ENCODE assay signal across 22 cellular contexts in the genomic region with DNA sequence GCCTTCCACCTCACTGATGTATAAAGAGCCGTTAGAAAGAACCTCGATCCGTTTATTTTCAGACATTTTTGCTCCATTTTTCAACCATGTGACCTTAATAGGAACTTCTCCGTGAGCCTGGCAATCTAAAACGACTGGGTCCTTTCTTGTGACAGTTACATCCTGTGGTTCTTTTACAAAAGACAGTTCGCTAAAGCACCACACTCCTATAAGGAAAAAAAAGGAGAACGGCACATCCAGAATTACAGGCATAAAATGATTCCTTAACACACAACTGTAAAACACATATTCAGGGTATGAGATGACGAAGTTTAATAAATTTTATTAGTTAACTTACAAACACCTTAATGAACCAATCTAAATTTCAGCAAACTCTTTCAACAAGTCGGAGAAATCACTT. TPM values are rescaled to one million over a fixed set of nuclear protein-coding genes. Genes with fewer than 3 reads are reported as not detected.
DNase-seq lines count a peak whose midpoint lies in the region; ATAC-seq and TF ChIP-seq lines count a peak whose summit lies in the region.
"Had no signal": no experiment of that assay in that cellular context is flagged by ENCODE, and none has a peak within 500 bp of the region (broad histone marks: within the 10 kb centered on the region; RNA-seq: fewer than 3 reads in every experiment).

No MANE protein-coding gene starts in this region.

- H3K27ac ChIP-seq in HEK293 (ENCODE audit: extremely low read depth, low read depth, low read length) (peak overlapping the region; percentile 97; the same call in 1 of the 2 replicates), PC-9 (no peak overlapping the region), hepatocyte (peak overlapping the region; percentile 1), trophoblast cell (ENCODE audit: low read depth, low read length) (no peak overlapping the region)
- H3K27ac ChIP-seq: BLaER1 treated with 17β-estradiol and CSF1 and Interleukin-3, amounts not matched to agents 10 nM and 100 nM; epithelial cell of prostate; KMS-11 had no signal

- H3K36me3 ChIP-seq in HEK293 (ENCODE audit: control insufficient read depth in 2 of 2, insufficient read depth in 1 of 2, low read length in 2 of 2) (no peaks in the 10 kb centered on the region), PC-9 (ENCODE audit: low read depth) (no peaks in the 10 kb centered on the region), hepatocyte (replicated peaks; ENCODE audit: insufficient read depth, low read depth) (no peaks in the 10 kb centered on the region), trophoblast cell (ENCODE audit: control insufficient read depth in 1 of 2, insufficient read depth in 2 of 2, low read length in 2 of 2) (peaks cover 0 to 2% of the 10 kb centered on the region in 2 experiments)
- H3K36me3 ChIP-seq: BLaER1 treated with 17β-estradiol and CSF1 and Interleukin-3, amounts not matched to agents 10 nM and 100 nM; heart left ventricle had no signal

- H3K4me2 ChIP-seq in PC-9 (peak overlapping the region; percentile 87), hepatocyte (peak overlapping the region; percentile 86), trophoblast cell (ENCODE audit: low read length) (peak overlapping the region; percentile 62)
- H3K4me2 ChIP-seq: BLaER1 treated with 17β-estradiol and CSF1 and Interleukin-3, amounts not matched to agents 10 nM and 100 nM; KMS-11 had no signal

- DNase-seq in PC-9 (no peak), hepatocyte (ENCODE audit: low spot score) (no peak), trophoblast cell (no peak), foreskin melanocyte (no peak), NCI-H2029 treated with DMSO at 0.1 percent for 48 hours (lab: John Stamatoyannopoulos, UW) (no peak)
- DNase-seq: activated CD4-positive, alpha-beta T cell treated with anti-CD3 and anti-CD28 coated beads, Interleukin-2, amount 50 U/mL, for 4 hours; activated CD8-positive, alpha-beta memory T cell treated with anti-CD3 and anti-CD28 coated beads, Interleukin-2, amount 50 U/mL, for 48 hours; activated naive CD8-positive, alpha-beta T cell treated with anti-CD3 and anti-CD28 coated beads for 36 hours; COR-L47; DMS79; GF-D8; heart left ventricle; NCI-H146; NCI-H526 treated with DMSO at 0.1 percent for 48 hours; posterior cingulate gyrus had no signal

- no peak overlapping the region for H2BK12ac ChIP-seq in trophoblast cell (ENCODE audit: low read length)

- CTCF ChIA-PET in HEK293 (lab: Yijun Ruan, JAX) = interaction anchor here (0.6 kb wide), 1 partner anchor 146 kb away, joined by 3 read pairs; no protein-coding TSS in a partner anchor
- CTCF ChIA-PET in PC-9 (lab: Charles Lee) = no interaction called here

- intact Hi-C loops in PC-9 (cut with micrococcal nuclease; ENCODE audit: unreplicated experiment) = loop anchor here (5.0 kb wide), 1 partner anchor 57 kb away; no protein-coding TSS in a partner anchor

- 16% methylated on average over 9 of the region's 9 CpGs for WGBS in hepatocyte (ENCODE audit: low lambda C conversion rate, missing lambda C conversion rate)
- WGBS in trophoblast cell (ENCODE audit: extremely low coverage, insufficient coverage, insufficient read length) = no CpG with 5 or more reads among the region's 9 CpGs

- H3K4me1 ChIP-seq in HEK293 (ENCODE audit: control insufficient read depth, insufficient read depth, low read length) (peaks cover 16% of the 10 kb centered on the region), PC-9 (replicated peaks; ENCODE audit: insufficient read depth) (peaks cover 40% of the 10 kb centered on the region), hepatocyte (ENCODE audit: insufficient read depth) (peaks cover 9% of the 10 kb centered on the region), trophoblast cell (ENCODE audit: control insufficient read depth in 1 of 2, insufficient read depth in 2 of 2, low read length in 2 of 2) (peaks cover 3 to 5% of the 10 kb centered on the region in 2 experiments)

- TF ChIP-seq CTCF in HEK293 (tag by site-specific recombination; IDR thresholded peaks at IDR 0.05) (no peak), PC-9 (conservative IDR thresholded peaks at IDR 0.05) (no peak), hepatocyte (IDR thresholded peaks at IDR 0.05; ENCODE audit: poor library complexity) (no peak)

- no peak overlapping the region for H2BK5ac ChIP-seq in trophoblast cell (ENCODE audit: low read depth, low read length, poor library complexity)

- H3K18ac ChIP-seq in trophoblast cell (ENCODE audit: low read length) = no peak overlapping the region

- H3K9ac ChIP-seq in trophoblast cell (ENCODE audit: low read length) = peak overlapping the region; percentile 60
- H3K9ac ChIP-seq: BLaER1 treated with 17β-estradiol and CSF1 and Interleukin-3, amounts not matched to agents 10 nM and 100 nM; KMS-11 had no signal

- no peak overlapping the region for H2AFZ ChIP-seq in PC-9
- H2AFZ ChIP-seq in hepatocyte = peak overlapping the region; percentile 15
- H2AFZ ChIP-seq in trophoblast cell (ENCODE audit: insufficient read depth, low read length, poor library complexity) = no peak overlapping the region

- POLR2A ChIA-PET in HEK293 (lab: Yijun Ruan, JAX) = no interaction called here
- POLR2A ChIA-PET in PC-9 (lab: Charles Lee; ENCODE audit: unreplicated experiment) = interaction anchor here (0.5 kb wide), 1 partner anchor 42 kb away, joined by 5 read pairs; no protein-coding TSS in a partner anchor

- no peak overlapping the region for H4K91ac ChIP-seq in trophoblast cell (ENCODE audit: low read depth, low read length)

- H3K9me3 ChIP-seq in HEK293 (ENCODE audit: control insufficient read depth, insufficient read depth, low read depth, low read length) (no peaks in the 10 kb centered on the region), PC-9 (ENCODE audit: insufficient read depth, low read depth) (no peaks in the 10 kb centered on the region), hepatocyte (ENCODE audit: low read depth) (no peaks in the 10 kb centered on the region), trophoblast cell (ENCODE audit: insufficient read depth, low read depth, low read length) (no peaks in the 10 kb centered on the region)
- H3K9me3 ChIP-seq: BLaER1 treated with 17β-estradiol and CSF1 and Interleukin-3, amounts not matched to agents 10 nM and 100 nM; heart left ventricle had no signal

- H3K79me2 ChIP-seq in PC-9 (ENCODE audit: low read depth) (peaks cover 37% of the 10 kb centered on the region), hepatocyte (peaks cover 23% of the 10 kb centered on the region), trophoblast cell (ENCODE audit: control insufficient read depth, insufficient read depth, low read length, poor library complexity) (peaks cover 20% of the 10 kb centered on the region)

- H3K9me2 ChIP-seq in PC-9 (ENCODE audit: insufficient read depth) (no peaks in the 10 kb centered on the region), hepatocyte (replicated peaks; ENCODE audit: insufficient read depth) (no peaks in the 10 kb centered on the region)

- BruUV-seq in PC-9 (replicated peaks; lab: Mats Ljungman, UMichigan) = no TSS peak

- H3F3A ChIP-seq in PC-9 (ENCODE audit: insufficient read depth, low read depth) = no peaks in the 10 kb centered on the region; the same call in 1 of the 2 replicates

- peaks cover 32% of the 10 kb centered on the region for H3K79me1 ChIP-seq in trophoblast cell (ENCODE audit: low read length)

- H3K27me3 ChIP-seq in PC-9 (ENCODE audit: insufficient read depth, low read depth) = no peaks in the 10 kb centered on the region
- no peaks in the 10 kb centered on the region for H3K27me3 ChIP-seq in hepatocyte
- H3K27me3 ChIP-seq in trophoblast cell (ENCODE audit: insufficient read depth, low read length) = no peaks in the 10 kb centered on the region

- H3K4me3 ChIP-seq in HEK293 (ENCODE audit: low read depth, low read length) = no peak overlapping the region
- peak overlapping the region; percentile 90; the same call in 1 of the 2 replicates for H3K4me3 ChIP-seq in PC-9
- no peak overlapping the region for H3K4me3 ChIP-seq in hepatocyte
- H3K4me3 ChIP-seq in trophoblast cell (ENCODE audit: low read depth, low read length) = peak overlapping the region; percentile 20
- H3K4me3 ChIP-seq: BLaER1 treated with 17β-estradiol and CSF1 and Interleukin-3, amounts not matched to agents 10 nM and 100 nM had no signal

- no peak overlapping the region for H4K12ac ChIP-seq in trophoblast cell (ENCODE audit: low read depth, low read length)

- no peak for ATAC-seq in HG03025 (IDR thresholded peaks at IDR 0.05; ENCODE audit: low FRiP score, unreplicated experiment)
- ATAC-seq: heart left ventricle, left lobe of liver, WTC11 had no signal

- no peak overlapping the region for H2AK5ac ChIP-seq in trophoblast cell (ENCODE audit: low read length)

- no peak overlapping the region for H3K4ac ChIP-seq in trophoblast cell (ENCODE audit: low read depth, low read length)

- no peak overlapping the region for H4K8ac ChIP-seq in trophoblast cell (ENCODE audit: low read depth, low read length)

- H3K14ac ChIP-seq in trophoblast cell (ENCODE audit: low read length) = no peak overlapping the region

- H4K20me1 ChIP-seq in PC-9 (ENCODE audit: insufficient read depth) = 0 out of 2 replicates have a peak, but pooled peaks cover 7% of the 10 kb centered on the region
- no peaks in the 10 kb centered on the region for H4K20me1 ChIP-seq in hepatocyte (ENCODE audit: insufficient read depth, poor library complexity, severe bottlenecking)

- no peak overlapping the region for H3K23ac ChIP-seq in trophoblast cell (ENCODE audit: low read length)

- no peak overlapping the region for H2BK120ac ChIP-seq in trophoblast cell (ENCODE audit: insufficient read depth, low read length, poor library complexity)

TF ChIP-seq in HEK293, 187 proteins besides CTCF, POLR2A, EP300 and RAD21:
- TF ChIP-seq ZBTB6 (tag by site-specific recombination; IDR thresholded peaks at IDR 0.05) (no peak), ZBTB17 (tag by site-specific recombination; IDR thresholded peaks at IDR 0.05) (peak; percentile 70; the same call in 1 of the 2 replicates), ZNF600 (tag by site-specific recombination; IDR thresholded peaks at IDR 0.05) (peak; percentile 23; the same call in 1 of the 2 replicates)

RNA-seq across cellular contexts. Expression of gene PRTG, which starts 2.5 kb away (rescaled TPM):
- 11.4 and 16.5 TPM in 2 replicates for total RNA-seq in PC-9 (2021)
- 10.8 and 19.0 TPM in 2 replicates for total RNA-seq in hepatocyte
- polyA plus RNA-seq in hepatocyte = 6.6 and 7.8 TPM in 2 replicates
- 78.9 and 95.7 TPM in 2 replicates for polyA plus RNA-seq in trophoblast cell (2013)
- total RNA-seq: activated naive CD8-positive, alpha-beta T cell treated with anti-CD3 and anti-CD28 coated beads for 36 hours had no signal

Comparison
In these comparisons a context has a peak if more than half of its experiments do, and no peak if none do; other contexts are left out.
1. H3K27ac ChIP-seq: peak in HEK293 (single experiment) and hepatocyte (single experiment); none in PC-9 (single experiment) and trophoblast cell (single experiment).
2. H3K4me3 ChIP-seq: peak in PC-9 (single experiment) and trophoblast cell (single experiment); none in HEK293 (single experiment) and hepatocyte (single experiment).
3. Peak in every context shown above with its lines, with median percentiles within 50 percentile points of each other: H3K4me2 ChIP-seq.